ENCODE assay signal across 24 cellular contexts in the genomic region with DNA sequence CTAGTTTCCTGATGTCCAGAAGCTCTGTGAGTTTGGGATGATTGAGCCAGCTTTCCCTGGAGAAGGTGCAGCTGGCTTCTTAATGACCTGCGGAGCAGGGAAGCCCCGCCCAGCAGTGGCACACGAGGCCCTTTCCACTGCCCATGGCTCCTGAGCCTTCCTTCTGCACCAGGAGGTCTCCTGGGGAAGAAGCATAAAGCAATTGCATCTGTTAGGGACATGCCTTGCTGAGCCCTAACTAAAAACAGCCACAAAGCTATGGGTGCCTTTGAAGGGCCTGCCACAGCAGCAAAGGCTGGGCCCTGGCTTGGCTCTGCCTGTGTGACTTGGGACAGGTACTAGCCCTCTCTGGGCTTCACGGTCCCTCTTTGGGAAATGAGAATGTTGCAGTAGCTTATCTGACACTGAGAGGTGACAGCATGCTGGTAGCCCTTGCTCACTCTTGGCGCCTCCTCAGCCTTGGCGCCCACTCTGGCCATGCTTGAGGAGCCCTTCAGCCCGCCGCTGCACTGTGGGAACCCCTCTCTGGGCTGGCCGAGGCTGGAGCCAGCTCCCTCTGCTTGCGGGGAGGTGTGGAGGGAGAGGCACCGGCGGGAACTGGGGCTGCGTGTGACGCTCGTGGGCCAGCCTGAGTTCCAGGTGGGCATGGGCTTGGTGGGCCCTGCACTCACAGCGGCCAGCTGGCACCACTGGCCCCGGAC.
"Had no signal": no experiment of that assay in that cellular context is flagged by ENCODE, and none has a peak within 500 bp of the region (broad histone marks: within the 10 kb centered on the region; RNA-seq: fewer than 3 reads in every experiment).

No MANE protein-coding gene starts in this region.

- ATAC-seq: activated CD4-positive, alpha-beta T cell treated with anti-CD3 and anti-CD28 coated beads for 36 hours; activated T-cell treated with anti-CD3 and anti-CD28 coated beads, Interleukin-2, amount 50 U/mL, for 72 hours; effector memory CD8-positive, alpha-beta T cell; left ventricle myocardium superior; stimulated activated naive B cell treated with anti-CD40 and anti-IgM and Interleukin-4, amounts not matched to agents 10 μg/mL and 1 μg/mL and 100 μg/mL, for 72 hours had no signal

- H3K4me1 ChIP-seq: sigmoid colon had no signal

- H3K4me3 ChIP-seq: esophagus muscularis mucosa, hepatocyte, sigmoid colon, smooth muscle cell, thoracic aorta, upper lobe of left lung had no signal

- H3K27ac Mint-ChIP-seq: activated CD4-positive, alpha-beta memory T cell treated with anti-CD3 and anti-CD28 coated beads for 36 hours; activated CD4-positive, alpha-beta T cell treated with anti-CD3 and anti-CD28 coated beads for 36 hours; activated naive CD4-positive, alpha-beta T cell treated with anti-CD3 and anti-CD28 coated beads, Interleukin-2, amount 50 U/mL, for 24 hours; activated T-cell treated with anti-CD3 and anti-CD28 coated beads, Interleukin-2, amount 50 U/mL, for 72 hours; brain; effector memory CD8-positive, alpha-beta T cell; immature natural killer cell; stimulated activated naive B cell treated with anti-CD40 and anti-IgM and Interleukin-4, amounts not matched to agents 10 μg/mL and 1 μg/mL and 100 μg/mL, for 72 hours had no signal

- H3K27me3 ChIP-seq: hepatocyte, sigmoid colon, upper lobe of left lung had no signal

- H3K27ac ChIP-seq: esophagus muscularis mucosa, hepatocyte, sigmoid colon, thoracic aorta, upper lobe of left lung had no signal

- DNase-seq: activated CD4-positive, alpha-beta memory T cell treated with anti-CD3 and anti-CD28 coated beads for 36 hours; activated CD4-positive, alpha-beta T cell treated with anti-CD3 and anti-CD28 coated beads for 36 hours; activated effector memory CD4-positive, alpha-beta T cell treated with anti-CD3 and anti-CD28 coated beads, Interleukin-2, amount 50 U/mL, for 16 hours; activated T-cell treated with anti-CD3 and anti-CD28 coated beads, Interleukin-2, amount 50 U/mL, for 72 hours; aorta; effector memory CD8-positive, alpha-beta T cell; glutamatergic neuron; immature natural killer cell; kidney glomerular epithelial cell; left ventricle myocardium superior; occipital lobe; retina; sigmoid colon; stimulated activated CD4-positive, alpha-beta T cell treated with anti-CD3 and anti-CD28 coated beads, Interleukin-2, amount 100 ng/mL, for 48 hours; stimulated activated CD8-positive, alpha-beta memory T cell treated with anti-CD3 and anti-CD28 coated beads, Interleukin-4, amount 100 ng/mL, for 48 hours; stimulated activated naive B cell treated with anti-CD40 and anti-IgM and Interleukin-4, amounts not matched to agents 10 μg/mL and 1 μg/mL and 100 μg/mL, for 72 hours; T-helper 9 cell had no signal

- H3K9me3 ChIP-seq: esophagus muscularis mucosa, sigmoid colon, thoracic aorta, upper lobe of left lung had no signal

- H3K4me2 ChIP-seq: hepatocyte, smooth muscle cell had no signal

- H2AFZ ChIP-seq: hepatocyte had no signal

- H3K4me3 Mint-ChIP-seq: activated CD4-positive, alpha-beta memory T cell treated with anti-CD3 and anti-CD28 coated beads for 36 hours; activated CD4-positive, alpha-beta T cell treated with anti-CD3 and anti-CD28 coated beads for 36 hours; activated naive CD4-positive, alpha-beta T cell treated with anti-CD3 and anti-CD28 coated beads, Interleukin-2, amount 50 U/mL, for 24 hours; activated T-cell treated with anti-CD3 and anti-CD28 coated beads, Interleukin-2, amount 50 U/mL, for 72 hours; brain; effector memory CD8-positive, alpha-beta T cell; immature natural killer cell; stimulated activated naive B cell treated with anti-CD40 and anti-IgM and Interleukin-4, amounts not matched to agents 10 μg/mL and 1 μg/mL and 100 μg/mL, for 72 hours had no signal

- H3K36me3 Mint-ChIP-seq: activated CD4-positive, alpha-beta memory T cell treated with anti-CD3 and anti-CD28 coated beads for 36 hours; activated naive CD4-positive, alpha-beta T cell treated with anti-CD3 and anti-CD28 coated beads, Interleukin-2, amount 50 U/mL, for 24 hours; brain; immature natural killer cell had no signal

- H3K36me3 ChIP-seq: esophagus muscularis mucosa, sigmoid colon, thoracic aorta, upper lobe of left lung had no signal

- H3K27me3 Mint-ChIP-seq: activated naive CD4-positive, alpha-beta T cell treated with anti-CD3 and anti-CD28 coated beads, Interleukin-2, amount 50 U/mL, for 24 hours had no signal

- H3K9me3 Mint-ChIP-seq: activated CD4-positive, alpha-beta memory T cell treated with anti-CD3 and anti-CD28 coated beads for 36 hours; activated naive CD4-positive, alpha-beta T cell treated with anti-CD3 and anti-CD28 coated beads, Interleukin-2, amount 50 U/mL, for 24 hours; activated T-cell treated with anti-CD3 and anti-CD28 coated beads, Interleukin-2, amount 50 U/mL, for 72 hours had no signal
